1 cellular context compared by ENCODE assay signal in genomic region chr21:16280731-16281130, GRCh38.
TF ChIP-seq lines count a peak whose summit lies in the region.

No MANE protein-coding gene starts in this region.

TF ChIP-seq in WTC11, 78 proteins besides CTCF, POLR2A, EP300 and RAD21 (continued from another document):
- TF ChIP-seq ATF2 (CRISPR knock-in tag; IDR thresholded peaks at IDR 0.05; ENCODE audit: borderline replicate concordance, low read depth) (no peak), TCF7 (CRISPR knock-in tag; IDR thresholded peaks at IDR 0.05; ENCODE audit: low read depth) (no peak), ZNF138 (CRISPR knock-in tag; conservative IDR thresholded peaks at IDR 0.05) (no peak), E2F4 (CRISPR knock-in tag; IDR thresholded peaks at IDR 0.05; ENCODE audit: borderline replicate concordance, low read depth) (no peak)
TF ChIP-seq in WTC11: peak in this region for 0.
